Comparison of ENCODE assay signal across 13 cellular contexts in genomic region chr11:17519486-17519885, GRCh38. TPM values are rescaled to one million over a fixed set of nuclear protein-coding genes. Genes with fewer than 3 reads are reported as not detected.
"Had no signal": no experiment of that assay in that cellular context is flagged by ENCODE, and none has a peak within 500 bp of the region (broad histone marks: within the 10 kb centered on the region; RNA-seq: fewer than 3 reads in every experiment).

No MANE protein-coding gene starts in this region.

- ATAC-seq: stimulated activated naive CD8-positive, alpha-beta T cell treated with anti-CD3 and anti-CD28 coated beads, Interleukin-15, amount 100 ng/mL, for 72 hours; T-helper 17 cell had no signal

- H3K4me3 Mint-ChIP-seq: activated CD4-positive, alpha-beta T cell treated with anti-CD3 and anti-CD28 coated beads, Interleukin-2, amount 10 ng/mL, durations not matched to agents 24 days and 14 days; activated naive CD8-positive, alpha-beta T cell treated with anti-CD3 and anti-CD28 coated beads, Interleukin-2, amount 10 ng/mL, durations not matched to agents 7 days and 5 days; activated T-helper 1 cell treated with anti-CD3 and anti-CD28 coated beads, Interleukin-12 subunit alpha, Interleukin-12 subunit beta, Interleukin-2, Interleukin-4 antibody, amounts not matched to agents 30 ng/mL and 10 ng/mL and 1 ng/mL, durations not matched to agents 14 hours and 24 hours and 36 hours; stimulated activated naive CD8-positive, alpha-beta T cell treated with anti-CD3 and anti-CD28 coated beads, Interleukin-15, amount 100 ng/mL, for 72 hours; T-helper 17 cell had no signal

- H3K4me1 Mint-ChIP-seq: activated CD4-positive, alpha-beta T cell treated with anti-CD3 and anti-CD28 coated beads, Interleukin-2, amount 10 ng/mL, durations not matched to agents 24 days and 14 days; activated naive CD8-positive, alpha-beta T cell treated with anti-CD3 and anti-CD28 coated beads, Interleukin-2, amount 10 ng/mL, durations not matched to agents 7 days and 5 days; stimulated activated naive CD8-positive, alpha-beta T cell treated with anti-CD3 and anti-CD28 coated beads, Interleukin-15, amount 100 ng/mL, for 72 hours had no signal

- H3K9me3 ChIP-seq: sigmoid colon, spleen had no signal

- H3K36me3 ChIP-seq: sigmoid colon, spleen had no signal

- H3K4me3 ChIP-seq: sigmoid colon, spleen had no signal

- DNase-seq: activated CD4-positive, alpha-beta T cell treated with anti-CD3 and anti-CD28 coated beads, Interleukin-2, amount 10 ng/mL, durations not matched to agents 24 days and 14 days; activated CD8-positive, alpha-beta memory T cell treated with anti-CD3 and anti-CD28 coated beads for 24 hours; activated naive CD4-positive, alpha-beta T cell; activated naive CD8-positive, alpha-beta T cell treated with anti-CD3 and anti-CD28 coated beads, Interleukin-2, amount 10 ng/mL, durations not matched to agents 7 days and 5 days; sigmoid colon; spleen; stimulated activated naive CD8-positive, alpha-beta T cell treated with anti-CD3 and anti-CD28 coated beads, Interleukin-15, amount 100 ng/mL, for 72 hours; T-helper 17 cell had no signal

- H3K27me3 Mint-ChIP-seq: stimulated activated naive CD8-positive, alpha-beta T cell treated with anti-CD3 and anti-CD28 coated beads, Interleukin-15, amount 100 ng/mL, for 72 hours had no signal

- H3K9me3 Mint-ChIP-seq: activated CD4-positive, alpha-beta T cell treated with anti-CD3 and anti-CD28 coated beads, Interleukin-2, amount 10 ng/mL, durations not matched to agents 24 days and 14 days; activated naive CD8-positive, alpha-beta T cell treated with anti-CD3 and anti-CD28 coated beads, Interleukin-2, amount 10 ng/mL, durations not matched to agents 7 days and 5 days; activated T-helper 1 cell treated with anti-CD3 and anti-CD28 coated beads, Interleukin-12 subunit alpha, Interleukin-12 subunit beta, Interleukin-2, Interleukin-4 antibody, amounts not matched to agents 30 ng/mL and 10 ng/mL and 1 ng/mL, durations not matched to agents 14 hours and 24 hours and 36 hours; stimulated activated naive CD8-positive, alpha-beta T cell treated with anti-CD3 and anti-CD28 coated beads, Interleukin-15, amount 100 ng/mL, for 72 hours had no signal

- H3K27me3 ChIP-seq: sigmoid colon had no signal

- H3K36me3 Mint-ChIP-seq: activated naive CD8-positive, alpha-beta T cell treated with anti-CD3 and anti-CD28 coated beads, Interleukin-2, amount 10 ng/mL, durations not matched to agents 7 days and 5 days had no signal

- H3K27ac ChIP-seq: sigmoid colon, spleen had no signal

- H3K27ac Mint-ChIP-seq: activated CD4-positive, alpha-beta T cell treated with anti-CD3 and anti-CD28 coated beads, Interleukin-2, amount 10 ng/mL, durations not matched to agents 24 days and 14 days; activated naive CD8-positive, alpha-beta T cell treated with anti-CD3 and anti-CD28 coated beads, Interleukin-2, amount 10 ng/mL, durations not matched to agents 7 days and 5 days; activated T-helper 1 cell treated with anti-CD3 and anti-CD28 coated beads, Interleukin-12 subunit alpha, Interleukin-12 subunit beta, Interleukin-2, Interleukin-4 antibody, amounts not matched to agents 30 ng/mL and 10 ng/mL and 1 ng/mL, durations not matched to agents 14 hours and 24 hours and 36 hours; stimulated activated naive CD8-positive, alpha-beta T cell treated with anti-CD3 and anti-CD28 coated beads, Interleukin-15, amount 100 ng/mL, for 72 hours; T-helper 17 cell had no signal

RNA-seq across cellular contexts. Expression of gene USH1C, which starts 24.7 kb away (rescaled TPM):
- total RNA-seq: activated CD4-positive, alpha-beta T cell treated with anti-CD3 and anti-CD28 coated beads, Interleukin-2, amount 10 ng/mL, durations not matched to agents 24 days and 14 days; activated naive CD8-positive, alpha-beta T cell treated with anti-CD3 and anti-CD28 coated beads, Interleukin-2, amount 10 ng/mL, durations not matched to agents 7 days and 5 days; activated T-helper 1 cell treated with anti-CD3 and anti-CD28 coated beads, Interleukin-12 subunit alpha, Interleukin-12 subunit beta, Interleukin-2, Interleukin-4 antibody, amounts not matched to agents 30 ng/mL and 10 ng/mL and 1 ng/mL, durations not matched to agents 14 hours and 24 hours and 36 hours; glomerular endothelial cell; osteocyte; spleen; T-helper 17 cell had no signal

RNA-seq across cellular contexts. Expression of gene OTOG, which starts 27.6 kb away (rescaled TPM):
- total RNA-seq: activated CD4-positive, alpha-beta T cell treated with anti-CD3 and anti-CD28 coated beads, Interleukin-2, amount 10 ng/mL, durations not matched to agents 24 days and 14 days; activated naive CD8-positive, alpha-beta T cell treated with anti-CD3 and anti-CD28 coated beads, Interleukin-2, amount 10 ng/mL, durations not matched to agents 7 days and 5 days; activated T-helper 1 cell treated with anti-CD3 and anti-CD28 coated beads, Interleukin-12 subunit alpha, Interleukin-12 subunit beta, Interleukin-2, Interleukin-4 antibody, amounts not matched to agents 30 ng/mL and 10 ng/mL and 1 ng/mL, durations not matched to agents 14 hours and 24 hours and 36 hours; glomerular endothelial cell; lower leg skin; mesenteric fat pad; osteocyte; spleen; T-helper 17 cell had no signal

RNA-seq across cellular contexts. Expression of gene ABCC8, which starts 42.8 kb away (rescaled TPM):
- total RNA-seq: activated CD4-positive, alpha-beta T cell treated with anti-CD3 and anti-CD28 coated beads, Interleukin-2, amount 10 ng/mL, durations not matched to agents 24 days and 14 days; activated naive CD8-positive, alpha-beta T cell treated with anti-CD3 and anti-CD28 coated beads, Interleukin-2, amount 10 ng/mL, durations not matched to agents 7 days and 5 days; glomerular endothelial cell; osteocyte; T-helper 17 cell had no signal
